In genomic region chr2:226794751-226795171, GRCh38 we compare ENCODE assay signal across 10 cellular contexts. TPM values are rescaled to one million over a fixed set of nuclear protein-coding genes. Genes with fewer than 3 reads are reported as not detected.
DNase-seq lines count a peak whose midpoint lies in the region; ATAC-seq lines count a peak whose summit lies in the region.
"Had no signal": no experiment of that assay in that cellular context is flagged by ENCODE, and none has a peak within 500 bp of the region (broad histone marks: within the 10 kb centered on the region; RNA-seq: fewer than 3 reads in every experiment).

No MANE protein-coding gene starts in this region.

- H3K4me1 Mint-ChIP-seq in stimulated activated naive CD8-positive, alpha-beta T cell treated with anti-CD3 and anti-CD28 coated beads, Interleukin-15, Interleukin-2, amounts not matched to agents 100 ng/mL and 50 ng/mL, for 24 hours (ENCODE audit: low read depth), result peaks cover 64% of the 10 kb centered on the region
- H3K4me1 Mint-ChIP-seq in memory B cell, result peaks cover 11% of the 10 kb centered on the region
- H3K4me1 Mint-ChIP-seq in CD8-positive, alpha-beta memory T cell, result peaks cover 9 to 45% (median 26%) of the 10 kb centered on the region in 3 donors

- no peak overlapping the region for H3K27ac Mint-ChIP-seq in stimulated activated naive CD8-positive, alpha-beta T cell treated with anti-CD3 and anti-CD28 coated beads, Interleukin-15, Interleukin-2, amounts not matched to agents 100 ng/mL and 50 ng/mL, for 24 hours
- H3K27ac Mint-ChIP-seq in memory B cell, result peak overlapping the region; percentile 50
- H3K27ac Mint-ChIP-seq in CD8-positive, alpha-beta memory T cell, result peak overlapping the region in 2 of 8 donors; percentile 43 to 59

- H3K4me3 ChIP-seq in CD8-positive, alpha-beta memory T cell (ENCODE audit: low read length), result no peak overlapping the region

- no peaks in the 10 kb centered on the region for H3K27me3 Mint-ChIP-seq in stimulated activated naive CD8-positive, alpha-beta T cell treated with anti-CD3 and anti-CD28 coated beads, Interleukin-15, Interleukin-2, amounts not matched to agents 100 ng/mL and 50 ng/mL, for 24 hours
- H3K27me3 Mint-ChIP-seq in memory B cell, result no peaks in the 10 kb centered on the region
- H3K27me3 Mint-ChIP-seq in CD8-positive, alpha-beta memory T cell, result peaks cover 0 to 2% of the 10 kb centered on the region in 2 donors

- H3K27ac ChIP-seq in CD8-positive, alpha-beta memory T cell (ENCODE audit: low read depth, low read length), result no peak overlapping the region

- H3K4me3 Mint-ChIP-seq in stimulated activated naive CD8-positive, alpha-beta T cell treated with anti-CD3 and anti-CD28 coated beads, Interleukin-15, Interleukin-2, amounts not matched to agents 100 ng/mL and 50 ng/mL, for 24 hours, result peak overlapping the region; percentile 63
- no peak overlapping the region for H3K4me3 Mint-ChIP-seq in memory B cell
- H3K4me3 Mint-ChIP-seq in CD8-positive, alpha-beta memory T cell, result peak overlapping the region in 1 of 7 donors; percentile 95

- peaks cover 5% of the 10 kb centered on the region for H3K36me3 Mint-ChIP-seq in stimulated activated naive CD8-positive, alpha-beta T cell treated with anti-CD3 and anti-CD28 coated beads, Interleukin-15, Interleukin-2, amounts not matched to agents 100 ng/mL and 50 ng/mL, for 24 hours (ENCODE audit: low read depth)
- H3K36me3 Mint-ChIP-seq in memory B cell, result no peaks in the 10 kb centered on the region
- H3K36me3 Mint-ChIP-seq in CD8-positive, alpha-beta memory T cell, result peaks cover 0 to 8% (median 0%) of the 10 kb centered on the region in 3 donors

- no peak for ATAC-seq in stimulated activated naive CD8-positive, alpha-beta T cell treated with anti-CD3 and anti-CD28 coated beads, Interleukin-15, Interleukin-2, amounts not matched to agents 100 U/mL and 50 U/mL, for 24 hours
- ATAC-seq in memory B cell (ENCODE audit: low read depth) (no peak), HG03196 (IDR thresholded peaks at IDR 0.05; ENCODE audit: unreplicated experiment) (no peak), GM19395 (IDR thresholded peaks at IDR 0.05; ENCODE audit: unreplicated experiment) (no peak)

- POLR2A ChIA-PET in CD8-positive, alpha-beta memory T cell (lab: Charles Lee), result interaction anchor here (1.6 kb wide), 1 partner anchor 41 kb away, joined by 7 read pairs; the partner anchor contains the start of gene RHBDD1

- H3K4me1 ChIP-seq in CD8-positive, alpha-beta memory T cell (ENCODE audit: insufficient read depth, low read length), result peaks cover 16% of the 10 kb centered on the region

- no peaks in the 10 kb centered on the region for H3K9me3 ChIP-seq in CD8-positive, alpha-beta memory T cell (ENCODE audit: low read length)

- H3K9me3 Mint-ChIP-seq in stimulated activated naive CD8-positive, alpha-beta T cell treated with anti-CD3 and anti-CD28 coated beads, Interleukin-15, Interleukin-2, amounts not matched to agents 100 ng/mL and 50 ng/mL, for 24 hours, result no peaks in the 10 kb centered on the region
- H3K9me3 Mint-ChIP-seq in memory B cell, result no peaks in the 10 kb centered on the region
- no peaks in the 10 kb centered on the region for H3K9me3 Mint-ChIP-seq in CD8-positive, alpha-beta memory T cell

- H3K27me3 ChIP-seq in CD8-positive, alpha-beta memory T cell (ENCODE audit: insufficient read depth, low read length, poor library complexity, severe bottlenecking), result no peaks in the 10 kb centered on the region

- H3K36me3 ChIP-seq in CD8-positive, alpha-beta memory T cell (ENCODE audit: insufficient read depth, low read length), result no peaks in the 10 kb centered on the region

- CTCF ChIA-PET in CD8-positive, alpha-beta memory T cell (lab: Charles Lee), result interaction anchor here (1.0 kb wide), 1 partner anchor 41 kb away, joined by 3 read pairs; the partner anchor contains the start of gene RHBDD1

- no peak for DNase-seq in stimulated activated naive CD8-positive, alpha-beta T cell treated with anti-CD3 and anti-CD28 coated beads, Interleukin-15, Interleukin-2, amounts not matched to agents 100 U/mL and 50 U/mL, for 24 hours
- DNase-seq in brain pericyte (ENCODE audit: low read depth, low spot score), result peak; percentile 86
- DNase-seq in memory B cell (ENCODE audit: low spot score in 2 of 2), result no peak
- no peak for DNase-seq in CD8-positive, alpha-beta memory T cell
- DNase-seq in iPS-NIHi7 (ENCODE audit: extremely low spot score), result no peak
- DNase-seq: dermis blood vessel endothelial cell, KBM-7 had no signal

RNA-seq across cellular contexts. Expression of gene IRS1, which starts 4.9 kb away (rescaled TPM):
- 1 to 10 TPM; 3.6 to 3.9 TPM for total RNA-seq in CD8-positive, alpha-beta memory T cell
- polyA plus RNA-seq in CD8-positive, alpha-beta memory T cell, result 0.20 TPM

RNA-seq across cellular contexts. Expression of gene RHBDD1, which starts 41.1 kb away (rescaled TPM):
- 10 to 100 TPM; 32.8 to 35.7 TPM for total RNA-seq in CD8-positive, alpha-beta memory T cell
- 19.2 TPM for polyA plus RNA-seq in CD8-positive, alpha-beta memory T cell
